18 cellular contexts compared by ENCODE assay signal in genomic region chr19:3656073-3656746, GRCh38. TPM values are rescaled to one million over a fixed set of nuclear protein-coding genes. Genes with fewer than 3 reads are reported as not detected.
DNase-seq lines count a peak whose midpoint lies in the region; ATAC-seq and TF ChIP-seq lines count a peak whose summit lies in the region.
"Had no signal": no experiment of that assay in that cellular context is flagged by ENCODE, and none has a peak within 500 bp of the region (broad histone marks: within the 10 kb centered on the region; RNA-seq: fewer than 3 reads in every experiment).

No MANE protein-coding gene starts in this region.

- TF ChIP-seq CTCF in dorsolateral prefrontal cortex (IDR thresholded peaks at IDR 0.05 in 54 of 56, conservative IDR thresholded peaks at IDR 0.05 in 2 of 56; ENCODE audit: low read depth in 1 of 56, partially characterized antibody in 56 of 56) (no peak), gastrocnemius medialis (IDR thresholded peaks at IDR 0.05 in 4 of 5, conservative IDR thresholded peaks at IDR 0.05 in 1 of 5) (no peak)

- H3K9me3 ChIP-seq in gastrocnemius medialis = no peaks in the 10 kb centered on the region
- H3K9me3 ChIP-seq: Caco-2 had no signal

- H3K4me1 ChIP-seq in gastrocnemius medialis = peaks cover 0 to 5% of the 10 kb centered on the region in 2 donors
- H3K4me1 ChIP-seq: Caco-2 had no signal

- H3K27ac ChIP-seq in dorsolateral prefrontal cortex = peak overlapping the region in 52 of 59 donors; percentile 2 to 89 (median 64)
- H3K27ac ChIP-seq in gastrocnemius medialis = no peak overlapping the region
- H3K27ac ChIP-seq: cardiac muscle cell had no signal

- intact Hi-C loops in dorsolateral prefrontal cortex (cut with DNase I) (loop anchor here in 1 of 2 donors (5.0 kb wide), 1 partner anchor 41 kb away; no protein-coding TSS in a partner anchor), gastrocnemius medialis (cut with DNase I; ENCODE audit: low total_unique reads) (no loop called here), left ventricle myocardium superior (cut with micrococcal nuclease) (no loop called here)

- H3K4me3 ChIP-seq in dorsolateral prefrontal cortex = no peak overlapping the region
- H3K4me3 ChIP-seq in skeletal muscle cell (ENCODE audit: low read depth, low read length) = no peak overlapping the region
- no peak overlapping the region for H3K4me3 ChIP-seq in gastrocnemius medialis
- H3K4me3 ChIP-seq: cardiac muscle cell, GM12878 had no signal

- ATAC-seq in GM21737 (IDR thresholded peaks at IDR 0.05; ENCODE audit: unreplicated experiment) (no peak), gastrocnemius medialis (no peak), left ventricle myocardium superior (no peak)
- ATAC-seq: GM12878, T-helper 17 cell had no signal

- in situ Hi-C loops in gastrocnemius medialis (cut with MboI; ENCODE audit: low sequenced_read_pairs in 4 of 4) = no loop called here

- CTCF ChIA-PET in HEK293T (lab: Yijun Ruan, JAX) = no interaction called here

- peaks cover 0 to 55% of the 10 kb centered on the region in 2 donors for H3K36me3 ChIP-seq in gastrocnemius medialis

- DNase-seq in GM04503 (ENCODE audit: low read depth) = peak; percentile 42
- peak; percentile 64 for DNase-seq in NCI-H69 (lab: John Stamatoyannopoulos, UW)
- no peak for DNase-seq in dorsolateral prefrontal cortex
- peak; percentile 19 for DNase-seq in skeletal muscle cell (ENCODE audit: low read depth)
- DNase-seq in gastrocnemius medialis = no peak
- no peak for DNase-seq in left ventricle myocardium superior
- no peak for DNase-seq in HEK293T (ENCODE audit: extremely low spot score)
- DNase-seq: activated CD4-positive, alpha-beta memory T cell treated with anti-CD3 and anti-CD28 coated beads for 36 hours; activated effector memory CD4-positive, alpha-beta T cell treated with anti-CD3 and anti-CD28 coated beads, Interleukin-2, amount 50 U/mL, for 16 hours; Caco-2; erythroblast; H9; NCI-H2029 treated with DMSO at 0.1 percent for 48 hours; T-helper 17 cell had no signal

- no peak for TF ChIP-seq POLR2A in gastrocnemius medialis (IDR thresholded peaks at IDR 0.05)

- no peaks in the 10 kb centered on the region for H3K27me3 ChIP-seq in dorsolateral prefrontal cortex
- H3K27me3 ChIP-seq in gastrocnemius medialis = no peaks in the 10 kb centered on the region
- H3K27me3 ChIP-seq: cardiac muscle cell had no signal

- POLR2A ChIA-PET in HEK293T (lab: Yijun Ruan, JAX) = interaction anchor here (0.5 kb wide), 1 partner anchor 168 kb away, joined by 3 read pairs; no protein-coding TSS in a partner anchor

TF ChIP-seq in HEK293T, 16 proteins besides CTCF, POLR2A, EP300 and RAD21:
- TF ChIP-seq L3MBTL2 (conservative IDR thresholded peaks at IDR 0.05) = no peak
- no peak for TF ChIP-seq BHLHE40 (IDR thresholded peaks at IDR 0.05; ENCODE audit: borderline replicate concordance)
- TF ChIP-seq FOXM1 (IDR thresholded peaks at IDR 0.05; ENCODE audit: borderline replicate concordance) = no peak
TF ChIP-seq in HEK293T: peak in this region for 0.

RNA-seq across cellular contexts. Expression of gene CACTIN, which starts 29.6 kb away (rescaled TPM):
- total RNA-seq in dorsolateral prefrontal cortex = 10 to 100 TPM; 18.8 to 43.6 (median 24.6) TPM
- 10 to 100 TPM; 19.5 to 28.4 (median 27.4) TPM for total RNA-seq in gastrocnemius medialis
- total RNA-seq in left ventricle myocardium superior = 13.5 TPM

RNA-seq across cellular contexts. Expression of gene PIP5K1C, which starts 44.1 kb away (rescaled TPM):
- total RNA-seq in dorsolateral prefrontal cortex (100 to 1,000 TPM in 105 of 120 experiments, 10 to 100 TPM in 15; 52.4 to 207 (median 126) TPM), gastrocnemius medialis (10 to 100 TPM in 3 of 4 donors, 1 to 10 TPM in 1; 8.2 to 18.0 (median 17.3) TPM), left ventricle myocardium superior (34.7 TPM)

RNA-seq across cellular contexts. Expression of gene TBXA2R, which starts 49.5 kb away (rescaled TPM):
- total RNA-seq in dorsolateral prefrontal cortex (1 to 10 TPM in 80 of 120 experiments, under 1 TPM in 40; 0.36 to 2.7 (median 1.4) TPM), gastrocnemius medialis (1 to 10 TPM in 1 of 4 donors, under 1 TPM in 2, not detected in 1; 0.36 to 1.2 (median 0.51) TPM), left ventricle myocardium superior (2.0 TPM)
- total RNA-seq: GM12878, OCI-LY7 had no signal

RNA-seq across cellular contexts. Expression of gene TJP3, which starts 52.0 kb away (rescaled TPM):
- total RNA-seq in dorsolateral prefrontal cortex (1 to 10 TPM in 12 of 120 experiments, under 1 TPM in 19, not detected in 89; 0.14 to 4.5 (median 0.81) TPM), gastrocnemius medialis (1 to 10 TPM in 3 of 4 donors, under 1 TPM in 1; 0.67 to 3.7 (median 1.7) TPM), left ventricle myocardium superior (0.22 TPM)

Comparison
In these comparisons a context has a peak if more than half of its experiments do, and no peak if none do; other contexts are left out.
1. DNase-seq: peak in GM04503 (single experiment), NCI-H69 (single experiment) and skeletal muscle cell (single experiment); none in dorsolateral prefrontal cortex (0 of 10), gastrocnemius medialis (0 of 2), left ventricle myocardium superior (single experiment) and HEK293T (single experiment).
2. H3K27ac ChIP-seq: peak in dorsolateral prefrontal cortex (52 of 59); none in gastrocnemius medialis (0 of 4).